Comparison of ENCODE assay signal across 16 cellular contexts in the genomic region with DNA sequence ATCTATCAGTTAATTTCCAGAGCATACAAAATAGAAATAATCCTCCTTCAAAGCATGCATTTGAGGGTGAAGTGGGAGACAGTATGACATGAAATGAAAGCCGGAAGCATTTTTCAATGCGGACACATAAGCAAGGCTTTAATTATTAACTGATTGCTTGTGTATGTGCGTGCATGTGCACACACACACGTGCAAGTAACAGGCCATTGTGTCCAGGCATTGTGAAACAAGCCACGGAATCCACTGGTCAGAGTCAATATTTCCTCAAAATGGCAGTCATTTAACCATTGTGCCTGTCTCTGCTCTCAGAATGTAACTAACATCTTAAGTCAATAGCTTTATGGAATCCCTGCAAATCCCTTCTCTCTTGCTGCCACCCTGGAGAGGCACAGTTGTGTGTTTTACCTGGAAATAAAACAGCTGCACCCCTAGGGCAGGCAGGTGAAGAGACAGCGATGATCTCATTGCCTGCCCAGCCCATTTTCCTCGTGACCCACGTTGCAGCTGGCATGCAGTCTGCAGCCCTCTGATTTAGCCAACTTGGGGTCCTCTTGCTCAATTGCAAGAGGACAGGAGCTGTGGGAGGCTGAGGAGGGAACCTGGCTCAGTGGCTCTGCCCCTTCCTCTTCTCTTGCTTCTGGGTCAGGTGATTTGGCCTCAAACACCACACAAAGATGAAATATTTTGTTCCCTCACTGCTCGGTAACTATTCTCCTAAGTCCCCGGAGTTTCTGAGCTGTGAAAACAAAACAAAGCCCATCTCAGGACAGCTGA.
DNase-seq lines count a peak whose midpoint lies in the region; ATAC-seq and TF ChIP-seq lines count a peak whose summit lies in the region.
"Had no signal": no experiment of that assay in that cellular context is flagged by ENCODE, and none has a peak within 500 bp of the region (broad histone marks: within the 10 kb centered on the region; RNA-seq: fewer than 3 reads in every experiment).

No MANE protein-coding gene starts in this region.

- TF ChIP-seq CTCF in epithelial cell of esophagus (IDR thresholded peaks at IDR 0.05; ENCODE audit: insufficient read depth, low read depth, low read length, missing control alignments): no peak
- TF ChIP-seq CTCF in upper lobe of right lung (IDR thresholded peaks at IDR 0.05): no peak
- no peak for TF ChIP-seq CTCF in chondrocyte (IDR thresholded peaks at IDR 0.05)

- peak; percentile 16 for DNase-seq in NCI-H2107 (lab: John Stamatoyannopoulos, UW)
- DNase-seq in NCI-H2107 treated with DMSO at 0.1 percent for 48 hours (lab: John Stamatoyannopoulos, UW; ENCODE audit: unreplicated experiment): no peak
- DNase-seq in NCI-H345 treated with DMSO at 0.1 percent for 48 hours (lab: John Stamatoyannopoulos, UW; ENCODE audit: unreplicated experiment): peak; percentile 75
- DNase-seq in epithelial cell of esophagus (ENCODE audit: low read depth): peak; percentile 19
- no peak for DNase-seq in upper lobe of right lung
- no peak for DNase-seq in chondrocyte (ENCODE audit: low spot score)
- DNase-seq in HT-29 (ENCODE audit: low spot score): no peak
- DNase-seq in mucosa of gallbladder (ENCODE audit: low spot score): no peak
- DNase-seq: activated naive CD4-positive, alpha-beta T cell; body of pancreas; natural killer cell; NCI-H1105 treated with DMSO at 0.1 percent for 48 hours; right cardiac atrium; stimulated activated CD4-positive, alpha-beta T cell treated with anti-CD3 and anti-CD28 coated beads, Interleukin-4, amount 100 ng/mL, for 24 hours; transverse colon had no signal

- ATAC-seq in upper lobe of right lung: peak; percentile 58
- ATAC-seq: body of pancreas, natural killer cell, right cardiac atrium, SK-N-SH treated with all-trans-retinoic acid at 6 μM for 48 hours had no signal

- H3K36me3 Mint-ChIP-seq in chondrocyte (ENCODE audit: low read depth): no peaks in the 10 kb centered on the region
- H3K36me3 Mint-ChIP-seq: natural killer cell had no signal

- no peaks in the 10 kb centered on the region for H3K36me3 ChIP-seq in upper lobe of right lung
- H3K36me3 ChIP-seq: transverse colon had no signal

- no peaks in the 10 kb centered on the region for H3K27me3 Mint-ChIP-seq in chondrocyte (ENCODE audit: low read depth)

- H3K4me3 Mint-ChIP-seq in chondrocyte (ENCODE audit: unreplicated experiment): no peak overlapping the region
- H3K4me3 Mint-ChIP-seq: natural killer cell had no signal

- H3K4me1 Mint-ChIP-seq in chondrocyte (ENCODE audit: low read depth): peaks cover 37% of the 10 kb centered on the region
- H3K4me1 Mint-ChIP-seq: natural killer cell had no signal

- no peaks in the 10 kb centered on the region for H3K27me3 ChIP-seq in upper lobe of right lung
- H3K27me3 ChIP-seq: body of pancreas, transverse colon had no signal

- intact Hi-C loops in upper lobe of right lung (cut with DNase I): no loop called here

- no peak overlapping the region for H3K27ac Mint-ChIP-seq in chondrocyte (ENCODE audit: unreplicated experiment)
- H3K27ac Mint-ChIP-seq: natural killer cell had no signal

- H3K9me3 ChIP-seq in upper lobe of right lung: no peaks in the 10 kb centered on the region
- H3K9me3 ChIP-seq: body of pancreas, transverse colon had no signal

- H3K4me1 ChIP-seq in upper lobe of right lung: peaks cover 3% of the 10 kb centered on the region
- H3K4me1 ChIP-seq: body of pancreas had no signal

- no peak overlapping the region for H3K27ac ChIP-seq in upper lobe of right lung
- H3K27ac ChIP-seq: body of pancreas had no signal

- no peaks in the 10 kb centered on the region for H3K9me3 Mint-ChIP-seq in chondrocyte (ENCODE audit: low read depth)
- H3K9me3 Mint-ChIP-seq: natural killer cell had no signal

- H3K4me3 ChIP-seq in epithelial cell of esophagus (ENCODE audit: low read length): no peak overlapping the region
- H3K4me3 ChIP-seq in upper lobe of right lung: no peak overlapping the region
- H3K4me3 ChIP-seq: body of pancreas, transverse colon had no signal

Comparison
In these comparisons a context has a peak if more than half of its experiments do, and no peak if none do; other contexts are left out.
1. DNase-seq: peak in NCI-H2107 (single experiment), NCI-H345 treated with DMSO at 0.1 percent for 48 hours (single experiment) and epithelial cell of esophagus (single experiment); none in NCI-H2107 treated with DMSO at 0.1 percent for 48 hours (single experiment), upper lobe of right lung (single experiment), chondrocyte (single experiment), HT-29 (single experiment) and mucosa of gallbladder (single experiment).